Comparison of ENCODE assay signal across 30 cellular contexts in genomic region chr11:126498281-126498680, GRCh38.
"Had no signal": no experiment of that assay in that cellular context is flagged by ENCODE, and none has a peak within 500 bp of the region (broad histone marks: within the 10 kb centered on the region; RNA-seq: fewer than 3 reads in every experiment).

No MANE protein-coding gene starts in this region.

- H3K9me3 ChIP-seq: lower lobe of right lung, mucosa of descending colon, right atrium auricular region, right lobe of liver, testis, thyroid gland, transverse colon, upper lobe of left lung, vagina had no signal

- H3K9me3 Mint-ChIP-seq: naive thymus-derived CD4-positive, alpha-beta T cell; natural killer cell treated with Interleukin-12 subunit alpha and Interleukin-12 subunit beta and Interleukin-15 and Interleukin-18, amount 100 ng/mL, for 72 hours; neural crest cell; stimulated activated naive B cell treated with anti-CD40 and anti-IgM and Interleukin-4, amounts not matched to agents 10 μg/mL and 1 μg/mL and 100 μg/mL, for 72 hours had no signal

- H2AFZ ChIP-seq: parathyroid adenoma had no signal

- H3K36me3 Mint-ChIP-seq: naive thymus-derived CD4-positive, alpha-beta T cell; natural killer cell treated with Interleukin-12 subunit alpha and Interleukin-12 subunit beta and Interleukin-15 and Interleukin-18, amount 100 ng/mL, for 72 hours; stimulated activated naive B cell treated with anti-CD40 and anti-IgM and Interleukin-4, amounts not matched to agents 10 μg/mL and 1 μg/mL and 100 μg/mL, for 72 hours had no signal

- H3K27ac ChIP-seq: lower lobe of right lung, parathyroid adenoma, right atrium auricular region, right lobe of liver, skin epidermis, stomach, testis, thyroid gland, transverse colon, upper lobe of left lung, vagina had no signal

- ATAC-seq: left cardiac atrium; left lobe of liver; lower lobe of right lung; mucosa of descending colon; naive thymus-derived CD4-positive, alpha-beta T cell; natural killer cell treated with Interleukin-12 subunit alpha and Interleukin-12 subunit beta and Interleukin-15 and Interleukin-18, amount 100 ng/mL, for 72 hours; right lobe of liver; stimulated activated naive B cell treated with anti-CD40 and anti-IgM and Interleukin-4, amounts not matched to agents 10 μg/mL and 1 μg/mL and 100 μg/mL, for 72 hours; stimulated activated naive CD8-positive, alpha-beta T cell treated with anti-CD3 and anti-CD28 coated beads, Interleukin-15, Interleukin-2, amounts not matched to agents 100 U/mL and 50 U/mL, for 24 hours had no signal

- H3K9ac ChIP-seq: parathyroid adenoma had no signal

- FAIRE-seq: keratinocyte had no signal

- H3K27me3 ChIP-seq: right atrium auricular region, testis, thyroid gland, upper lobe of left lung, vagina had no signal

- H3K27ac Mint-ChIP-seq: naive thymus-derived CD4-positive, alpha-beta T cell; natural killer cell treated with Interleukin-12 subunit alpha and Interleukin-12 subunit beta and Interleukin-15 and Interleukin-18, amount 100 ng/mL, for 72 hours; progenitor cell of endocrine pancreas; stimulated activated naive B cell treated with anti-CD40 and anti-IgM and Interleukin-4, amounts not matched to agents 10 μg/mL and 1 μg/mL and 100 μg/mL, for 72 hours had no signal

- H3K36me3 ChIP-seq: lower lobe of right lung, right atrium auricular region, right lobe of liver, stomach, thyroid gland, transverse colon, upper lobe of left lung, vagina had no signal

- H3K4me3 Mint-ChIP-seq: naive thymus-derived CD4-positive, alpha-beta T cell; natural killer cell treated with Interleukin-12 subunit alpha and Interleukin-12 subunit beta and Interleukin-15 and Interleukin-18, amount 100 ng/mL, for 72 hours; neural crest cell; stimulated activated naive B cell treated with anti-CD40 and anti-IgM and Interleukin-4, amounts not matched to agents 10 μg/mL and 1 μg/mL and 100 μg/mL, for 72 hours had no signal

- H3K4me1 ChIP-seq: lower lobe of right lung, parathyroid adenoma, right atrium auricular region, right lobe of liver, stomach, testis, thyroid gland, transverse colon, upper lobe of left lung, vagina had no signal

- DNase-seq: hippocampal formation; kidney glomerular epithelial cell; left cardiac atrium; lower lobe of right lung; mammary epithelial cell; midbrain; mucosa of descending colon; naive thymus-derived CD4-positive, alpha-beta T cell; nucleus accumbens; right lobe of liver; stimulated activated CD4-positive, alpha-beta T cell treated with anti-CD3 and anti-CD28 coated beads, Interleukin-12 subunit alpha, Interleukin-12 subunit beta, amount 100 ng/mL, for 4 hours; stimulated activated CD4-positive, alpha-beta T cell treated with anti-CD3 and anti-CD28 coated beads, Interleukin-15, amount 100 ng/mL, for 24 hours; stimulated activated CD4-positive, alpha-beta T cell treated with anti-CD3 and anti-CD28 coated beads, Interleukin-2, amount 100 ng/mL, for 24 hours; stimulated activated CD4-positive, alpha-beta T cell treated with anti-CD3 and anti-CD28 coated beads, Interleukin-4, amount 100 ng/mL, for 1 hour; stimulated activated naive B cell treated with anti-CD40 and anti-IgM and Interleukin-4, amounts not matched to agents 10 μg/mL and 1 μg/mL and 100 μg/mL, for 72 hours; stimulated activated naive CD8-positive, alpha-beta T cell treated with anti-CD3 and anti-CD28 coated beads, Interleukin-15, Interleukin-2, amounts not matched to agents 100 U/mL and 50 U/mL, for 24 hours; stomach; testis; thyroid gland; transverse colon; upper lobe of left lung had no signal

- H3K79me2 ChIP-seq: parathyroid adenoma had no signal

- H3K4me3 ChIP-seq: lower lobe of right lung, mucosa of descending colon, right atrium auricular region, right lobe of liver, skin epidermis, stomach, testis, thyroid gland, transverse colon, upper lobe of left lung, vagina had no signal
